In the genomic region with DNA sequence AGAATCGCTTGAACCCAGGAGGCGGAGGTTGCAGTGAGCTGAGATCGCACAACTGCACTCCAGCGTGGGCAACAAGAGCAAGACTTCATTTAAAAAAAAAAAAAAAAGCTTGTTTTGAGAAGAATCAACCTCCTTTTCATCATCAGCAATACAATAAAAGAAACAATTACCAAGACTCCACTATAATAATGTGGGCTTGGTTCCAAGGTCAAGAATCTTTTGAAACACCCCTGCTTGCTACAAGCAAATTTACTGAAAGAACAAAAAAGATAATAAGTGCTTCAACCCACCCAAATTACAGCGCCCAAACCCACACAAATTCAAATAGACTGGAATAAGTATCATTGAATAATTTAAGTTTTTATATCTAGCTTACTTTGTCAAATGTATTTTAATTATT, we compare ENCODE assay signal across 4 cellular contexts.
"Had no signal": no experiment of that assay in that cellular context is flagged by ENCODE, and none has a peak within 500 bp of the region (broad histone marks: within the 10 kb centered on the region; RNA-seq: fewer than 3 reads in every experiment).

No MANE protein-coding gene starts in this region.

- DNase-seq: GM23248, GOT3, H7, HFFc6 had no signal
